Comparison of ENCODE assay signal across 17 cellular contexts in genomic region chr10:20888620-20889337, GRCh38. TPM values are rescaled to one million over a fixed set of nuclear protein-coding genes. Genes with fewer than 3 reads are reported as not detected.
DNase-seq lines count a peak whose midpoint lies in the region; ATAC-seq lines count a peak whose summit lies in the region.
"Had no signal": no experiment of that assay in that cellular context is flagged by ENCODE, and none has a peak within 500 bp of the region (broad histone marks: within the 10 kb centered on the region; RNA-seq: fewer than 3 reads in every experiment).

No MANE protein-coding gene starts in this region.

- no peak overlapping the region for H3K27ac Mint-ChIP-seq in natural killer cell treated with Interleukin-12 subunit alpha and Interleukin-12 subunit beta and Interleukin-15 and Interleukin-18, amount 100 ng/mL, for 72 hours
- H3K27ac Mint-ChIP-seq: activated CD8-positive, alpha-beta T cell treated with anti-CD3 and anti-CD28 coated beads for 36 hours; CD8-positive, alpha-beta memory T cell; HFFc6; naive B cell had no signal

- ATAC-seq in natural killer cell treated with Interleukin-12 subunit alpha and Interleukin-12 subunit beta and Interleukin-15 and Interleukin-18, amount 100 ng/mL, for 72 hours = no peak
- ATAC-seq: activated CD8-positive, alpha-beta T cell treated with anti-CD3 and anti-CD28 coated beads for 36 hours had no signal

- H3K27me3 Mint-ChIP-seq in natural killer cell treated with Interleukin-12 subunit alpha and Interleukin-12 subunit beta and Interleukin-15 and Interleukin-18, amount 100 ng/mL, for 72 hours = peaks cover 15% of the 10 kb centered on the region in 2 donors
- H3K27me3 Mint-ChIP-seq: CD8-positive, alpha-beta memory T cell had no signal

- no peaks in the 10 kb centered on the region for H3K4me1 Mint-ChIP-seq in natural killer cell treated with Interleukin-12 subunit alpha and Interleukin-12 subunit beta and Interleukin-15 and Interleukin-18, amount 100 ng/mL, for 72 hours (ENCODE audit: low read depth in 2 of 2)
- H3K4me1 Mint-ChIP-seq: CD8-positive, alpha-beta memory T cell; naive B cell had no signal

- DNase-seq in DMS153 (lab: John Stamatoyannopoulos, UW) (peak; percentile 24), DMS153 treated with DMSO at 0.1 percent for 48 hours (lab: John Stamatoyannopoulos, UW; ENCODE audit: unreplicated experiment) (no peak), HCEC 1CT (peak; percentile 3), RKO (ENCODE audit: low spot score) (peak; percentile 38), fibroblast of the conjunctiva (ENCODE audit: low read depth) (peak; percentile 10), NCI-H2081 treated with DMSO at 0.1 percent for 48 hours (lab: John Stamatoyannopoulos, UW) (no peak), ecto neural progenitor cell (ENCODE audit: low spot score) (no peak)
- DNase-seq in natural killer cell treated with Interleukin-12 subunit alpha and Interleukin-12 subunit beta and Interleukin-15 and Interleukin-18, amount 100 ng/mL, for 72 hours (ENCODE audit: low spot score) = no peak
- DNase-seq: activated CD8-positive, alpha-beta T cell treated with anti-CD3 and anti-CD28 coated beads for 36 hours; CD8-positive, alpha-beta memory T cell; cerebellar nuclear complex; HFFc6; KG1; naive B cell; NCI-H774; SJCRH30; substantia nigra had no signal

- no peaks in the 10 kb centered on the region for H3K9me3 Mint-ChIP-seq in natural killer cell treated with Interleukin-12 subunit alpha and Interleukin-12 subunit beta and Interleukin-15 and Interleukin-18, amount 100 ng/mL, for 72 hours
- H3K9me3 Mint-ChIP-seq: activated CD8-positive, alpha-beta T cell treated with anti-CD3 and anti-CD28 coated beads for 36 hours; naive B cell had no signal

- H3K4me3 Mint-ChIP-seq in natural killer cell treated with Interleukin-12 subunit alpha and Interleukin-12 subunit beta and Interleukin-15 and Interleukin-18, amount 100 ng/mL, for 72 hours = no peak overlapping the region
- H3K4me3 Mint-ChIP-seq: activated CD8-positive, alpha-beta T cell treated with anti-CD3 and anti-CD28 coated beads for 36 hours; CD8-positive, alpha-beta memory T cell; HFFc6; naive B cell had no signal

- no peaks in the 10 kb centered on the region for H3K36me3 Mint-ChIP-seq in natural killer cell treated with Interleukin-12 subunit alpha and Interleukin-12 subunit beta and Interleukin-15 and Interleukin-18, amount 100 ng/mL, for 72 hours
- H3K36me3 Mint-ChIP-seq: CD8-positive, alpha-beta memory T cell; naive B cell had no signal

RNA-seq across cellular contexts. Expression of gene NEBL, which starts 8.3 kb away (rescaled TPM):
- not detected for total RNA-seq in natural killer cell treated with Interleukin-12 subunit alpha and Interleukin-12 subunit beta and Interleukin-15 and Interleukin-18, amount 100 ng/mL, for 72 hours
- total RNA-seq: HFFc6 had no signal

Comparison
In these comparisons a context has a peak if more than half of its experiments do, and no peak if none do; other contexts are left out.
1. DNase-seq: peak in DMS153 (single experiment), HCEC 1CT (single experiment), RKO (single experiment) and fibroblast of the conjunctiva (single experiment); none in DMS153 treated with DMSO at 0.1 percent for 48 hours (single experiment), NCI-H2081 treated with DMSO at 0.1 percent for 48 hours (single experiment), natural killer cell treated with Interleukin-12 subunit alpha and Interleukin-12 subunit beta and Interleukin-15 and Interleukin-18, amount 100 ng/mL, for 72 hours (single experiment) and ecto neural progenitor cell (single experiment).